ENCODE assay signal across 18 cellular contexts in genomic region chr1:118113261-118113660, GRCh38.
DNase-seq lines count a peak whose midpoint lies in the region; ATAC-seq, FAIRE-seq and TF ChIP-seq lines count a peak whose summit lies in the region.
"Had no signal": no experiment of that assay in that cellular context is flagged by ENCODE, and none has a peak within 500 bp of the region (broad histone marks: within the 10 kb centered on the region; RNA-seq: fewer than 3 reads in every experiment).

No MANE protein-coding gene starts in this region.

- H3K36me3 ChIP-seq in RWPE2 (ENCODE audit: low read depth) (no peaks in the 10 kb centered on the region), esophagus muscularis mucosa (no peaks in the 10 kb centered on the region)
- H3K36me3 ChIP-seq: transverse colon had no signal

- no peak for TF ChIP-seq POLR2A in esophagus muscularis mucosa (IDR thresholded peaks at IDR 0.05; ENCODE audit: low read depth)

- H3K4me3 ChIP-seq in RWPE2 (ENCODE audit: severe bottlenecking) = no peak overlapping the region
- no peak overlapping the region for H3K4me3 ChIP-seq in foreskin fibroblast (ENCODE audit: low read depth in 1 of 2, low read length in 2 of 2)
- H3K4me3 ChIP-seq in esophagus muscularis mucosa = no peak overlapping the region
- H3K4me3 ChIP-seq: transverse colon had no signal

- H3K4me1 ChIP-seq in RWPE2 (ENCODE audit: insufficient read depth, poor library complexity, severe bottlenecking) (peaks cover 38% of the 10 kb centered on the region), esophagus muscularis mucosa (peaks cover 0 to 15% (median 9%) of the 10 kb centered on the region in 4 donors)

- TF ChIP-seq CTCF in RWPE2 (IDR thresholded peaks at IDR 0.05; ENCODE audit: poor library complexity, severe bottlenecking) = no peak
- no peak for TF ChIP-seq CTCF in foreskin fibroblast (IDR thresholded peaks at IDR 0.05; ENCODE audit: low read depth, low read length)
- TF ChIP-seq CTCF in esophagus muscularis mucosa (IDR thresholded peaks at IDR 0.05) = no peak

- peak; percentile 56 for DNase-seq in GM04503 (ENCODE audit: low read depth)
- no peak for DNase-seq in RWPE2 (ENCODE audit: low spot score)
- DNase-seq in foreskin fibroblast = peak; percentile 76 to 84
- peak; percentile 32 for DNase-seq in urothelium cell line (ENCODE audit: low spot score)
- no peak for DNase-seq in esophagus muscularis mucosa (ENCODE audit: extremely low spot score)
- DNase-seq: activated CD4-positive, alpha-beta T cell treated with anti-CD3 and anti-CD28 coated beads, Interleukin-2, amount 50 U/mL, for 1 hour; activated naive CD8-positive, alpha-beta T cell treated with anti-CD3 and anti-CD28 coated beads, Interleukin-2, amount 10 ng/mL, durations not matched to agents 7 days and 5 days; NCI-H146; NCI-H774; posterior cingulate gyrus; SHP77 treated with DMSO at 0.1 percent for 48 hours; stimulated activated CD4-positive, alpha-beta T cell treated with anti-CD3 and anti-CD28 coated beads, Interleukin-1b, Interleukin-23, amount 100 ng/mL, for 48 hours; stimulated activated naive CD4-positive, alpha-beta T cell treated with Interleukin-2 at 50 U/mL for 16 hours; transverse colon had no signal

- peak; percentile 81 for ATAC-seq in RWPE2 (ENCODE audit: low read depth)
- no peak for ATAC-seq in GM18868 (IDR thresholded peaks at IDR 0.05; ENCODE audit: unreplicated experiment)
- ATAC-seq in HG03097 (IDR thresholded peaks at IDR 0.05; ENCODE audit: low FRiP score, unreplicated experiment) = no peak

- intact Hi-C loops in esophagus muscularis mucosa (cut with DNase I) = no loop called here

- 60% methylated on average over 1 of the region's 1 CpG for WGBS in esophagus muscularis mucosa

- H3K27ac ChIP-seq in RWPE2 (ENCODE audit: poor library complexity, severe bottlenecking) = no peak overlapping the region
- H3K27ac ChIP-seq in esophagus muscularis mucosa (replicated peaks in 1 of 4) = no peak overlapping the region
- H3K27ac ChIP-seq: transverse colon had no signal

- H3K9me3 ChIP-seq in RWPE2 (ENCODE audit: severe bottlenecking) (no peaks in the 10 kb centered on the region), esophagus muscularis mucosa (no peaks in the 10 kb centered on the region)
- H3K9me3 ChIP-seq: transverse colon had no signal

- peak; percentile 69 for FAIRE-seq in urothelium cell line (lab: Jason Lieb, UNC)
- FAIRE-seq: colon, frontal cortex had no signal

- TF ChIP-seq EP300 in esophagus muscularis mucosa (IDR thresholded peaks at IDR 0.05) = no peak

- H3K27me3 ChIP-seq in RWPE2 (ENCODE audit: insufficient read depth, poor library complexity, severe bottlenecking) = no peaks in the 10 kb centered on the region
- H3K27me3 ChIP-seq in esophagus muscularis mucosa = no peaks in the 10 kb centered on the region
- H3K27me3 ChIP-seq: transverse colon had no signal

Comparison
In these comparisons a context has a peak if more than half of its experiments do, and no peak if none do; other contexts are left out.
1. DNase-seq: peak in GM04503 (single experiment), foreskin fibroblast (2 of 2) and urothelium cell line (single experiment); none in RWPE2 (single experiment) and esophagus muscularis mucosa (single experiment).